Comparison of ENCODE assay signal across 7 cellular contexts in genomic region chr14:19161251-19162033, GRCh38.
A peak's percentile ranks its signal among the peaks of the same experiment; 100 is the strongest.
DNase-seq lines count a peak whose midpoint lies in the region; ATAC-seq and TF ChIP-seq lines count a peak whose summit lies in the region.
"Not testable (repeated sequence)": the region's sequence is repeated elsewhere in the genome, so short reads cannot be mapped to it uniquely, and the experiment has no call there.

No MANE protein-coding gene starts in this region.

- intact Hi-C loops in PC-3 (cut with micrococcal nuclease); esophagus muscularis mucosa (cut with DNase I); prostate gland (cut with DNase I); aorta (cut with DNase I): not testable (repeated sequence)

- H3K36me3 ChIP-seq in PC-3 (ENCODE audit: low read depth, low read length); esophagus muscularis mucosa; iPS-20b (ENCODE audit: insufficient read depth, low read depth, low read length); prostate gland; aorta (ENCODE audit: control insufficient read depth in 1 of 2, insufficient read depth in 2 of 2, low read length in 1 of 2): not testable (repeated sequence)

- H3K4me1 ChIP-seq in PC-3 (ENCODE audit: insufficient read depth, low read length); esophagus muscularis mucosa; iPS-20b (ENCODE audit: insufficient read depth, low read length); prostate gland (replicated peaks); aorta (ENCODE audit: control insufficient read depth in 1 of 2, insufficient read depth in 2 of 2, low read length in 2 of 2): not testable (repeated sequence)

- H3K4me2 ChIP-seq in PC-3 (ENCODE audit: low read length) = not testable (repeated sequence)

- H3K9me3 ChIP-seq in PC-3 (ENCODE audit: low read length); prostate gland; aorta (ENCODE audit: control insufficient read depth, low read length): not testable (repeated sequence)
- peaks cover 0 to 13% (median 0%) of the 10 kb centered on the region in 4 donors for H3K9me3 ChIP-seq in esophagus muscularis mucosa
- H3K9me3 ChIP-seq in iPS-20b (ENCODE audit: insufficient read depth, low read depth, low read length) = peaks cover 22% of the 10 kb centered on the region

- 87% methylated on average over 5 of the region's 6 CpGs for WGBS in esophagus muscularis mucosa
- WGBS in prostate gland = 84% methylated on average over 6 of the region's 6 CpGs
- WGBS in aorta, 2 donors = 72 to 74% methylated on average over 6 of the region's 6 CpGs

- CTCF ChIA-PET in PC-3 (lab: Charles Lee) = not testable (repeated sequence)

- not testable (repeated sequence) for H3K9ac ChIP-seq in PC-3 (ENCODE audit: low read length); iPS-20b (ENCODE audit: low read depth, low read length)

- H4K20me1 ChIP-seq in PC-3 (ENCODE audit: low read length) = not testable (repeated sequence)

- TF ChIP-seq POLR2A in esophagus muscularis mucosa (IDR thresholded peaks at IDR 0.05; ENCODE audit: low read depth); prostate gland (IDR thresholded peaks at IDR 0.05): not testable (repeated sequence)

- POLR2A ChIA-PET in PC-3 (lab: Charles Lee; ENCODE audit: unreplicated experiment) = not testable (repeated sequence)

- not testable (repeated sequence) for TF ChIP-seq CTCF in PC-3 (conservative IDR thresholded peaks at IDR 0.05; ENCODE audit: low read depth, low read length); esophagus muscularis mucosa (IDR thresholded peaks at IDR 0.05); prostate gland (IDR thresholded peaks at IDR 0.05)

- not testable (repeated sequence) for ATAC-seq in PC-3; aorta (ENCODE audit: low FRiP score)

- not testable (repeated sequence) for H3K27ac ChIP-seq in PC-3 (ENCODE audit: low read length); esophagus muscularis mucosa (replicated peaks in 1 of 4); iPS-20b (ENCODE audit: low read length); prostate gland; aorta (ENCODE audit: low read depth in 1 of 2, low read length in 2 of 2)

- not testable (repeated sequence) for BruUV-seq in PC-3 (replicated peaks; lab: Mats Ljungman, UMichigan)

- not testable (repeated sequence) for TF ChIP-seq EP300 in esophagus muscularis mucosa (IDR thresholded peaks at IDR 0.05)

- H3K9me2 ChIP-seq in PC-3 (replicated peaks; ENCODE audit: low read length) = not testable (repeated sequence)

- not testable (repeated sequence) for H2AFZ ChIP-seq in PC-3 (ENCODE audit: low read length)

- H3K27me3 ChIP-seq in PC-3 (ENCODE audit: low read length); esophagus muscularis mucosa; iPS-20b (ENCODE audit: insufficient read depth, low read length); prostate gland (replicated peaks; ENCODE audit: insufficient read depth); aorta (ENCODE audit: control insufficient read depth in 1 of 2, insufficient read depth in 2 of 2, low read length in 1 of 2): not testable (repeated sequence)

- H3F3A ChIP-seq in PC-3 (ENCODE audit: low read length, unreplicated experiment) = not testable (repeated sequence)

- DNase-seq in PC-3 (peak; percentile 0), esophagus muscularis mucosa (ENCODE audit: extremely low spot score) (peak; percentile 91), medulla oblongata (ENCODE audit: extremely low spot score) (peak; percentile 1), prostate gland (ENCODE audit: low spot score) (peak; percentile 8), aorta (peak; percentile 49 to 77)
- DNase-seq in activated effector memory CD4-positive, alpha-beta T cell treated with anti-CD3 and anti-CD28 coated beads, Interleukin-2, amount 50 U/mL, for 16 hours = peak; percentile 74

- not testable (repeated sequence) for H3K4me3 ChIP-seq in PC-3 (ENCODE audit: low read length); esophagus muscularis mucosa; prostate gland; aorta (ENCODE audit: low read length in 2 of 2)
- H3K4me3 ChIP-seq in iPS-20b (ENCODE audit: low read length) = 0 out of 2 replicates have a peak overlapping the region, but pooled peaks have one; percentile 9

- H3K79me2 ChIP-seq in PC-3 (ENCODE audit: low read length) = not testable (repeated sequence)

Comparison
In these comparisons a context has a peak if more than half of its experiments do, and no peak if none do; other contexts are left out.
1. DNase-seq: peak in every context shown above with its lines; median percentile 91 in esophagus muscularis mucosa; 74 in activated effector memory CD4-positive, alpha-beta T cell treated with anti-CD3 and anti-CD28 coated beads, Interleukin-2, amount 50 U/mL, for 16 hours; 63 in aorta; 8 in prostate gland; 1 in medulla oblongata; 0 in PC-3.